Comparison of ENCODE assay signal across 1 cellular context in genomic region chr1:67479146-67479891, GRCh38.
TF ChIP-seq lines count a peak whose summit lies in the region.

No MANE protein-coding gene starts in this region.

TF ChIP-seq in K562, 482 proteins besides CTCF, POLR2A, EP300 and RAD21 (continued from another document):
- TF ChIP-seq MGA (IDR thresholded peaks at IDR 0.05): peak; percentile 95
- TF ChIP-seq CXXC5 (CRISPR knock-in tag; IDR thresholded peaks at IDR 0.05): peak; percentile 55; the same call in 1 of the 2 replicates
- no peak for TF ChIP-seq ZNF146 (CRISPR knock-in tag; IDR thresholded peaks at IDR 0.05; ENCODE audit: unreplicated experiment)
- no peak for TF ChIP-seq COPS2 (conservative IDR thresholded peaks at IDR 0.05)
- no peak for TF ChIP-seq MYNN (IDR thresholded peaks at IDR 0.05)
- TF ChIP-seq MYNN (CRISPR knock-in tag; IDR thresholded peaks at IDR 0.05): no peak
- TF ChIP-seq TFAP4 (CRISPR knock-in tag; IDR thresholded peaks at IDR 0.05; ENCODE audit: borderline replicate concordance): peak; percentile 94
- TF ChIP-seq ZNF584 (CRISPR knock-in tag; IDR thresholded peaks at IDR 0.05; ENCODE audit: low read depth): no peak
- no peak for TF ChIP-seq ZFP36 (IDR thresholded peaks at IDR 0.05; ENCODE audit: low read depth, low read length, partially characterized antibody)
- no peak for TF ChIP-seq RFX5 (IDR thresholded peaks at IDR 0.05; ENCODE audit: low read depth, low read length)
- TF ChIP-seq GABPA (tag; conservative IDR thresholded peaks at IDR 0.05; ENCODE audit: low read depth): no peak
- peak; percentile 87; the same call in 1 of the 2 replicates for TF ChIP-seq HDAC2 (IDR thresholded peaks at IDR 0.05)
- no peak for TF ChIP-seq CREM (IDR thresholded peaks at IDR 0.05; ENCODE audit: low read depth)
- no peak for TF ChIP-seq ZNF717 (CRISPR knock-in tag; IDR thresholded peaks at IDR 0.05)
- TF ChIP-seq PCBP1 (IDR thresholded peaks at IDR 0.05; ENCODE audit: low read depth, low read length, poor library complexity, severe bottlenecking): no peak
- TF ChIP-seq POLR2AphosphoS2 (IDR thresholded peaks at IDR 0.05; ENCODE audit: low read length): no peak
- no peak for TF ChIP-seq ZFPM2 (CRISPR knock-in tag; IDR thresholded peaks at IDR 0.05)
- TF ChIP-seq GABPB2 (CRISPR knock-in tag; conservative IDR thresholded peaks at IDR 0.05): no peak
- TF ChIP-seq POLR2H (tag; IDR thresholded peaks at IDR 0.05; ENCODE audit: low read depth): no peak
- TF ChIP-seq CREB1 (IDR thresholded peaks at IDR 0.05): peak; percentile 31; the same call in 1 of the 2 replicates
- TF ChIP-seq CREB1 (CRISPR knock-in tag; IDR thresholded peaks at IDR 0.05): no peak
- TF ChIP-seq TCF3 (CRISPR knock-in tag; IDR thresholded peaks at IDR 0.05): peak; percentile 94
- TF ChIP-seq NCOA1 (IDR thresholded peaks at IDR 0.05; ENCODE audit: low read depth): no peak; the same call in 1 of the 2 replicates
- no peak for TF ChIP-seq STAT6 (CRISPR knock-in tag; IDR thresholded peaks at IDR 0.05)
- no peak for TF ChIP-seq HMBOX1 (IDR thresholded peaks at IDR 0.05)
- TF ChIP-seq SRSF1 (IDR thresholded peaks at IDR 0.05; ENCODE audit: low read depth, low read length): no peak
